In the genomic region with DNA sequence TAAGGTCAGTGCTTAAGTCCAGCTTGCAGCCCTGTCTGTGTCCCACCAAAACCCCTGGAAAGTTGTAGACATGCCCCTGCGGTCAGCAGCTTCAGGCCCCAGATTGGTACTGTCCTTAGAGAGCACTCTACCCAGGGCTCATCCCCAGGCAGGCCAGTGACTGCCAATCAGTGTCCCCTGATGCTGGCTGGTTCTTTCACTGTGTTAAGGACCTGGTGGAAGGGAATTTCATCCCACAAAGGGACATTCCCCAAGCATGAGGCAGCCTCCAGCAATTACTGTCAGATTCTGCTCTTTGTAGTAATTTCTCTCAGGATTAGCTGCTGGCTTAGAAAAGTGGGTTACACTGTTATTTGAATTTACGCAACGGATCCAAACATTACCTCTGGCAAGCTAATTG, we compare ENCODE assay signal across 19 cellular contexts. TPM values are rescaled to one million over a fixed set of nuclear protein-coding genes. Genes with fewer than 3 reads are reported as not detected.
DNase-seq lines count a peak whose midpoint lies in the region; FAIRE-seq and TF ChIP-seq lines count a peak whose summit lies in the region.
"Had no signal": no experiment of that assay in that cellular context is flagged by ENCODE, and none has a peak within 500 bp of the region (broad histone marks: within the 10 kb centered on the region; RNA-seq: fewer than 3 reads in every experiment).

No MANE protein-coding gene starts in this region.

- H3K4me3 Mint-ChIP-seq in nephron progenitor cell = peak overlapping the region; percentile 19
- H3K4me3 Mint-ChIP-seq in type B pancreatic cell = peak overlapping the region; percentile 14
- H3K4me3 Mint-ChIP-seq: CD4-positive, alpha-beta memory T cell had no signal

- CTCF ChIA-PET in endothelial cell of umbilical vein (lab: Charles Lee) = no interaction called here

- POLR2A ChIA-PET in endothelial cell of umbilical vein (lab: Charles Lee) = no interaction called here

- no peaks in the 10 kb centered on the region for H3K4me1 ChIP-seq in endothelial cell of umbilical vein (ENCODE audit: control insufficient read depth, extremely low read depth, insufficient read depth, low read length)
- H3K4me1 ChIP-seq: BE2C had no signal

- FAIRE-seq in endothelial cell of umbilical vein (lab: Jason Lieb, UNC) = no peak
- FAIRE-seq: A204.1, G401.6, GM12892, GM19239, H54, HepG2, HTR-8/SVneo had no signal

- H3K9me3 Mint-ChIP-seq in nephron progenitor cell (no peaks in the 10 kb centered on the region), type B pancreatic cell (no peaks in the 10 kb centered on the region)

- H3K27ac Mint-ChIP-seq in nephron progenitor cell (no peak overlapping the region), type B pancreatic cell (no peak overlapping the region)
- H3K27ac Mint-ChIP-seq: CD4-positive, alpha-beta memory T cell had no signal

- H2AFZ ChIP-seq in endothelial cell of umbilical vein (ENCODE audit: low read depth, low read length) = no peak overlapping the region

- H3K27me3 Mint-ChIP-seq in nephron progenitor cell (ENCODE audit: low read depth, poor library complexity) (peaks cover 100% of the 10 kb centered on the region), type B pancreatic cell (peaks cover 98% of the 10 kb centered on the region)

- no peak overlapping the region for H3K4me2 ChIP-seq in endothelial cell of umbilical vein (ENCODE audit: insufficient read depth, low read length)

- no peaks in the 10 kb centered on the region for H4K20me1 ChIP-seq in endothelial cell of umbilical vein (replicated peaks; ENCODE audit: control insufficient read depth, extremely low read depth, insufficient read depth, low read length)

- H3K4me1 Mint-ChIP-seq in nephron progenitor cell (peaks cover 26% of the 10 kb centered on the region), type B pancreatic cell (ENCODE audit: unreplicated experiment) (peaks cover 32% of the 10 kb centered on the region)

- H3K9me1 ChIP-seq in endothelial cell of umbilical vein (replicated peaks; ENCODE audit: control insufficient read depth, extremely low read depth, insufficient read depth, low read length) = no peaks in the 10 kb centered on the region

- no TSS peak for BruUV-seq in endothelial cell of umbilical vein (replicated peaks; lab: Mats Ljungman, UMichigan)

- H3K9ac ChIP-seq in endothelial cell of umbilical vein (replicated peaks; ENCODE audit: extremely low read depth, insufficient read depth, low read length) = no peak overlapping the region

- peaks cover 48 to 54% of the 10 kb centered on the region in 2 experiments for H3K27me3 ChIP-seq in endothelial cell of umbilical vein (ENCODE audit: control insufficient read depth in 2 of 2, insufficient read depth in 2 of 2, low read length in 2 of 2)

- H3K79me2 ChIP-seq in endothelial cell of umbilical vein (ENCODE audit: control insufficient read depth, insufficient read depth, low read length) = no peaks in the 10 kb centered on the region

- no peak for TF ChIP-seq POLR2A in endothelial cell of umbilical vein (IDR thresholded peaks at IDR 0.05; ENCODE audit: low read depth, low read length)

- no peak overlapping the region for H3K27ac ChIP-seq in endothelial cell of umbilical vein (ENCODE audit: insufficient read depth, low read depth, low read length)
- H3K27ac ChIP-seq: C4-2B had no signal

- dilution Hi-C loops in endothelial cell of umbilical vein (cut with MboI; ENCODE audit: extremely low pct_ligation_motif_present, low sequenced_read_pairs) = no loop called here

- no peak for TF ChIP-seq CTCF in endothelial cell of umbilical vein (IDR thresholded peaks at IDR 0.05; ENCODE audit: extremely low read depth in 1 of 2, insufficient read depth in 1 of 2, low read depth in 1 of 2, low read length in 2 of 2)
- no peak for TF ChIP-seq CTCF in nephron progenitor cell (IDR thresholded peaks at IDR 0.05)
- TF ChIP-seq CTCF in type B pancreatic cell (conservative IDR thresholded peaks at IDR 0.05) = no peak
- no peak for TF ChIP-seq CTCF in GM10266 (IDR thresholded peaks at IDR 0.05; ENCODE audit: control insufficient read depth, insufficient read depth, low read depth, missing control alignments)

- H3K36me3 Mint-ChIP-seq in nephron progenitor cell (ENCODE audit: low read depth) (no peaks in the 10 kb centered on the region), type B pancreatic cell (peaks cover 7% of the 10 kb centered on the region)
- H3K36me3 Mint-ChIP-seq: CD4-positive, alpha-beta memory T cell had no signal

- H3K36me3 ChIP-seq in endothelial cell of umbilical vein (ENCODE audit: control insufficient read depth in 2 of 2, extremely low read depth in 1 of 2, insufficient read depth in 2 of 2, low read length in 2 of 2) = no peaks in the 10 kb centered on the region
- H3K36me3 ChIP-seq: BE2C had no signal

- no peaks in the 10 kb centered on the region for H3K9me3 ChIP-seq in endothelial cell of umbilical vein (replicated peaks; ENCODE audit: control insufficient read depth, insufficient read depth, low read length)
- H3K9me3 ChIP-seq: BE2C had no signal

- no peak overlapping the region for H3K4me3 ChIP-seq in endothelial cell of umbilical vein (replicated peaks in 1 of 3; ENCODE audit: insufficient read depth in 1 of 3, low read depth in 1 of 3, low read length in 3 of 3)

- intact Hi-C loops in endothelial cell of umbilical vein (cut with micrococcal nuclease) = no loop called here

- peak; percentile 15 for DNase-seq in H4 (ENCODE audit: low spot score)
- DNase-seq in endothelial cell of umbilical vein (ENCODE audit: low read depth, low spot score) = no peak
- no peak for DNase-seq in nephron progenitor cell
- DNase-seq in type B pancreatic cell (ENCODE audit: extremely low spot score, unreplicated experiment) = no peak
- no peak for DNase-seq in SHP77 treated with DMSO at 0.1 percent for 48 hours (lab: John Stamatoyannopoulos, UW)
- no peak for DNase-seq in GM10266 (ENCODE audit: extremely low spot score)
- DNase-seq in HCEC 1CT = no peak
- DNase-seq: BE2C; CD4-positive, alpha-beta memory T cell; DMS79 treated with DMSO at 0.1 percent for 48 hours; EL had no signal

TF ChIP-seq in endothelial cell of umbilical vein, 7 proteins besides CTCF, POLR2A, EP300 and RAD21:
- TF ChIP-seq POLR2AphosphoS5 (IDR thresholded peaks at IDR 0.05; ENCODE audit: insufficient read depth, low read depth, low read length) (no peak), JUN (IDR thresholded peaks at IDR 0.05; ENCODE audit: borderline replicate concordance, insufficient read depth, insufficient read length, low read depth) (no peak), EZH2 (IDR thresholded peaks at IDR 0.05; ENCODE audit: borderline replicate concordance, low read depth, low read length, severe bottlenecking) (peak; percentile 9), MAX (IDR thresholded peaks at IDR 0.05; ENCODE audit: insufficient read depth, insufficient read length) (no peak), MYC (IDR thresholded peaks at IDR 0.05; ENCODE audit: low read depth, low read length) (no peak), FOS (IDR thresholded peaks at IDR 0.05; ENCODE audit: borderline replicate concordance, insufficient read depth, low read length) (no peak), GATA2 (IDR thresholded peaks at IDR 0.05; ENCODE audit: insufficient read depth, insufficient read length, low read depth, low read length) (no peak)
TF ChIP-seq in endothelial cell of umbilical vein: peak in this region for 1.

RNA-seq across cellular contexts. Expression of gene IRX6, which starts 5.8 kb away (rescaled TPM):
- total RNA-seq in H4 (2014; rRNA removed; shearing (Covaris generic)) = not detected in 2 replicates
- total RNA-seq in endothelial cell of umbilical vein = not detected in 2 replicates
- not detected in 2 replicates for polyA plus RNA-seq in endothelial cell of umbilical vein
- not detected in 2 replicates for polyA plus RNA-seq in endothelial cell of umbilical vein (2011; cell fraction: cytosol; rRNA removed)
- not detected in 2 replicates for polyA plus RNA-seq in endothelial cell of umbilical vein (2011; cell fraction: nucleus; rRNA removed)
- polyA plus RNA-seq in endothelial cell of umbilical vein (2012) = not detected in 2 replicates
- polyA minus RNA-seq in endothelial cell of umbilical vein = not detected in 2 replicates
- not detected for polyA minus RNA-seq in endothelial cell of umbilical vein (2011; cell fraction: cytosol; rRNA and poly(A)+ RNA removed)
- not detected in 2 replicates for polyA minus RNA-seq in endothelial cell of umbilical vein (2011; cell fraction: nucleus; rRNA and poly(A)+ RNA removed)
- total RNA-seq in type B pancreatic cell (ENCODE audit: low replicate concordance) = 0.71 and 1.5 TPM in 2 replicates
- total RNA-seq: CD4-positive, alpha-beta memory T cell; HepG2 had no signal
- polyA plus RNA-seq: CD4-positive, alpha-beta memory T cell; HepG2 had no signal
